In the genomic region with DNA sequence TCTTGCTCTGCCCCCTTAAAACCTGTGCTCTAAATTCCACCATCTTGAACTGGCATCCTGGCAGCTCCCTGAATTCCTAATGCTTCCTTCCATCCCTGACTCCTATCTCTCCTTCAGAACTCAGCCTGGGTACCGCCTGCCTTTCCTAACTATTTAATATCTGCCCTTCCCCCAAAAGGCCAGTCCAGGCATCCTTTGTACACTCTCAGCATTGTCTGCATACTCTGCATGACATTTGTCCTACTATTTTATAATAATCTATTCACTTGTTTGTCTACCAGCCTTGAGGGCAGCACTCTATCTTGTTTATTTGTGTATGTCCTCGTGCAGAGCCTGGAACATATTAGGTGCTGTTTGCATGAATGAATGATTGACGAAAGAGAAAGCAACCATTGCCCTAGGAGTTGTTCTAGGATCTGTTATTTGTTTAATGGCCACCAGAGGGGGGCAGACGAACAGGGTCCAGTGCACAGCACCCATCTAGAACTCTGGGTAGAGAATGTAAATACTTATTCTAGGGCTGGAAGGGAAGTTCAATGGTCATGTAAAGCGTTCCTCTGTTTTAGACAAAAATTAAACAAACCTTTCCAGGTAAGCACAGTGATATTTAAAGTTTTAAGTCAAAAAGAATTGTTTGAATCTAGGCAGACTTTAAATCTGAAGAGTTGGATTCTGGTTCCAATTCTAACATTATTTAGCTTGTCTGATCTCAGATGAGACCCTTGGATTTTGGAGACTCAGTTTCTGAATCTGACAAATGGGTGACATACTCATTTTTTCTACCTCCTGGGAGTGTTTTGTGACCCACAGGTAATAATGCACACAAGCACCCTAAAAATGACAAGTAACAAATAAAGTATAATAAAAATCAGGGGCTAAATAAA, we compare ENCODE assay signal across 8 cellular contexts.
DNase-seq lines count a peak whose midpoint lies in the region; ATAC-seq and TF ChIP-seq lines count a peak whose summit lies in the region.

No MANE protein-coding gene starts in this region.

- POLR2A ChIA-PET in CD8-positive, alpha-beta memory T cell (lab: Charles Lee), result no interaction called here
- POLR2A ChIA-PET in activated CD4-positive, alpha-beta T cell treated with anti-CD3 and anti-CD28 coated beads, Interleukin-2, amount 10 ng/mL, durations not matched to agents 7 days and 5 days (lab: Charles Lee), result no interaction called here
- POLR2A ChIA-PET in naive thymus-derived CD8-positive, alpha-beta T cell (lab: Charles Lee), result no interaction called here

- intact Hi-C loops in thyroid gland (cut with DNase I), result loop anchor here (2.0 kb wide), 1 partner anchor 128 kb away; no protein-coding TSS in a partner anchor

- no peaks in the 10 kb centered on the region for H3K9me3 ChIP-seq in CD8-positive, alpha-beta memory T cell (ENCODE audit: low read length)
- no peaks in the 10 kb centered on the region for H3K9me3 ChIP-seq in thyroid gland

- peak overlapping the region in 4 of 7 donors; percentile 19 to 61 (median 48) for H3K4me3 Mint-ChIP-seq in CD8-positive, alpha-beta memory T cell
- peak overlapping the region; percentile 9 for H3K4me3 Mint-ChIP-seq in activated CD4-positive, alpha-beta T cell treated with anti-CD3 and anti-CD28 coated beads, Interleukin-2, amount 10 ng/mL, durations not matched to agents 7 days and 5 days
- peak overlapping the region in 6 of 10 donors; percentile 17 to 62 (median 50) for H3K4me3 Mint-ChIP-seq in naive thymus-derived CD8-positive, alpha-beta T cell

- no peak overlapping the region for H3K27ac Mint-ChIP-seq in CD8-positive, alpha-beta memory T cell
- H3K27ac Mint-ChIP-seq in activated CD4-positive, alpha-beta T cell treated with anti-CD3 and anti-CD28 coated beads, Interleukin-2, amount 10 ng/mL, durations not matched to agents 7 days and 5 days, result no peak overlapping the region
- H3K27ac Mint-ChIP-seq in naive thymus-derived CD8-positive, alpha-beta T cell, result peak overlapping the region in 1 of 10 donors; percentile 12

- H3K4me1 ChIP-seq in CD8-positive, alpha-beta memory T cell (ENCODE audit: insufficient read depth, low read length), result no peaks in the 10 kb centered on the region
- peaks cover 5 to 13% of the 10 kb centered on the region in 2 donors for H3K4me1 ChIP-seq in thyroid gland

- DNase-seq in CD8-positive, alpha-beta memory T cell, result peak in 3 of 5 donors; percentile 12 to 49 (median 34)
- DNase-seq in NCI-H446 (lab: John Stamatoyannopoulos, UW), result peak; percentile 53 to 59
- DNase-seq in activated CD4-positive, alpha-beta T cell treated with anti-CD3 and anti-CD28 coated beads, Interleukin-2, amount 10 ng/mL, durations not matched to agents 7 days and 5 days, result peak; percentile 62
- DNase-seq in erythroblast (lab: John Stamatoyannopoulos, UW), result peak; percentile 51 to 71
- DNase-seq in naive thymus-derived CD8-positive, alpha-beta T cell, result peak in 7 of 10 donors; percentile 7 to 53 (median 31)
- peak; percentile 34 to 50 for DNase-seq in thyroid gland

- no peaks in the 10 kb centered on the region for H3K9me3 Mint-ChIP-seq in CD8-positive, alpha-beta memory T cell
- H3K9me3 Mint-ChIP-seq in activated CD4-positive, alpha-beta T cell treated with anti-CD3 and anti-CD28 coated beads, Interleukin-2, amount 10 ng/mL, durations not matched to agents 7 days and 5 days, result no peaks in the 10 kb centered on the region
- no peaks in the 10 kb centered on the region for H3K9me3 Mint-ChIP-seq in naive thymus-derived CD8-positive, alpha-beta T cell

- TF ChIP-seq POLR2A in erythroblast (IDR thresholded peaks at IDR 0.05; ENCODE audit: low read length) (no peak), thyroid gland (IDR thresholded peaks at IDR 0.05) (no peak)

- peaks cover 4 to 9% of the 10 kb centered on the region in 2 donors for H3K27me3 Mint-ChIP-seq in CD8-positive, alpha-beta memory T cell
- no peaks in the 10 kb centered on the region for H3K27me3 Mint-ChIP-seq in activated CD4-positive, alpha-beta T cell treated with anti-CD3 and anti-CD28 coated beads, Interleukin-2, amount 10 ng/mL, durations not matched to agents 7 days and 5 days
- peaks cover 0 to under 1% (median 0%) of the 10 kb centered on the region in 5 donors for H3K27me3 Mint-ChIP-seq in naive thymus-derived CD8-positive, alpha-beta T cell

- no peaks in the 10 kb centered on the region for H3K36me3 ChIP-seq in CD8-positive, alpha-beta memory T cell (ENCODE audit: insufficient read depth, low read length)
- no peaks in the 10 kb centered on the region for H3K36me3 ChIP-seq in thyroid gland

- no peak overlapping the region for H3K4me3 ChIP-seq in CD8-positive, alpha-beta memory T cell (ENCODE audit: low read length)
- H3K4me3 ChIP-seq in thyroid gland (replicated peaks in 1 of 3), result no peak overlapping the region

- TF ChIP-seq CTCF in thyroid gland (IDR thresholded peaks at IDR 0.05), result peak; percentile 33 to 83 (median 75)

- 16 to 17% methylated on average over 5 of the region's 5 CpGs for WGBS in thyroid gland, 2 donors

- CTCF ChIA-PET in CD8-positive, alpha-beta memory T cell (lab: Charles Lee), result interaction anchor here (0.8 to 1.8 kb wide), 8 partner anchors 9 to 501 kb away, joined by 3 to 9 read pairs (median 3); no protein-coding TSS in a partner anchor
- CTCF ChIA-PET in activated CD4-positive, alpha-beta T cell treated with anti-CD3 and anti-CD28 coated beads, Interleukin-2, amount 10 ng/mL, durations not matched to agents 7 days and 5 days (lab: Charles Lee), result interaction anchor here (1.0 to 1.7 kb wide), 7 partner anchors 10 to 206 kb away, joined by 3 to 6 read pairs (median 3); no protein-coding TSS in a partner anchor

- no peaks in the 10 kb centered on the region for H3K27me3 ChIP-seq in CD8-positive, alpha-beta memory T cell (ENCODE audit: insufficient read depth, low read length, poor library complexity, severe bottlenecking)
- no peaks in the 10 kb centered on the region for H3K27me3 ChIP-seq in thyroid gland

- H3K36me3 Mint-ChIP-seq in CD8-positive, alpha-beta memory T cell, result no peaks in the 10 kb centered on the region
- no peaks in the 10 kb centered on the region for H3K36me3 Mint-ChIP-seq in activated CD4-positive, alpha-beta T cell treated with anti-CD3 and anti-CD28 coated beads, Interleukin-2, amount 10 ng/mL, durations not matched to agents 7 days and 5 days (ENCODE audit: low read depth)
- H3K36me3 Mint-ChIP-seq in naive thymus-derived CD8-positive, alpha-beta T cell, result no peaks in the 10 kb centered on the region

- H3K27ac ChIP-seq in CD8-positive, alpha-beta memory T cell (ENCODE audit: low read depth, low read length), result no peak overlapping the region
- H3K27ac ChIP-seq in thyroid gland, result no peak overlapping the region

- peaks cover 0 to 6% (median 5%) of the 10 kb centered on the region in 3 donors for H3K4me1 Mint-ChIP-seq in CD8-positive, alpha-beta memory T cell
- peaks cover 6% of the 10 kb centered on the region for H3K4me1 Mint-ChIP-seq in activated CD4-positive, alpha-beta T cell treated with anti-CD3 and anti-CD28 coated beads, Interleukin-2, amount 10 ng/mL, durations not matched to agents 7 days and 5 days
- peaks cover 0 to 6% (median under 1%) of the 10 kb centered on the region in 4 donors for H3K4me1 Mint-ChIP-seq in naive thymus-derived CD8-positive, alpha-beta T cell

- peak; percentile 88 for ATAC-seq in GM18870 (IDR thresholded peaks at IDR 0.05; ENCODE audit: unreplicated experiment)
- peak; percentile 82 for ATAC-seq in HG03060 (IDR thresholded peaks at IDR 0.05; ENCODE audit: low read depth, unreplicated experiment)
- peak; percentile 82 to 85 for ATAC-seq in naive thymus-derived CD8-positive, alpha-beta T cell
